7 cellular contexts compared by ENCODE assay signal in the genomic region with DNA sequence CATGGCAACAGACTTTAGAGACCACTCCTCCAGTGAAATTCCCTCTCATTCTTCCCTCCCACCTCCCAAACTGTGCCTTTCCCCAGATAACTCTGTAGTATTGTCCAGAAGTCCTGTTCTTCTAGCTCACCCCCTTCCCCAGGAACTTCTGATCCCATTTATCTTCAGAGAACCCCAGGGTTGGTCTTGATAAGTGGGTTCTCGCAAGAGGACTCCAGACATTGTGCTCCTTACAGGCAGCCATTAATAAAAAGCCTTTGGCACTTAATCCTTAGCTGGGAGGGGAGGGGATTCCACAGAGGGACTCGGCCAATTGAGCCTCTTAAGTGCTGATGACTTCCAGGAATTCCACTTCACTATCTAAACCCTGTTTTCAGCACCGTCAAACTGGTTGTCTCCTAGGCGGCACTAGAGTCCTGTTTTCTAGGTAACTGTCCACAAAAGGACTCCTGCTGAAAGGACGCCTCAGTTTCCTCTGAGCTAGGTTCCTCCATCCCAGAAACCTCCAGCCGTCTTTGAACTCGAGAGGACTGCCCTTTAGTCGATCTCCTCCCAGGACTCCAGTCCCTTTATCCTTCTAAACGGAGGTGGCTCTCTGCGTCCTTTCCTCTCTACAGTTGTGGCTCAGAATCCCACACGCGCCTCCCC. TPM values are rescaled to one million over a fixed set of nuclear protein-coding genes. Genes with fewer than 3 reads are reported as not detected.
DNase-seq lines count a peak whose midpoint lies in the region; ATAC-seq and TF ChIP-seq lines count a peak whose summit lies in the region.

No MANE protein-coding gene starts in this region.

- 0 out of 2 replicates have a peak, but pooled peaks cover 3% of the 10 kb centered on the region for H3K9me2 ChIP-seq in GM23338 (ENCODE audit: insufficient read depth)

- peak overlapping the region; percentile 8 for H2BK5ac ChIP-seq in neuronal stem cell (ENCODE audit: low read length)

- 7 to 22% methylated on average over 7 to 12 of the region's 12 CpGs for WGBS in endodermal cell (ENCODE audit: insufficient coverage in 1 of 2, insufficient read length in 1 of 2), 2 experiments
- WGBS in neuronal stem cell (ENCODE audit: extremely low coverage in 2 of 2, insufficient read length in 2 of 2, insufficient replicate concordance in 1 of 2), 2 donors = no CpG with 5 or more reads among the region's 12 CpGs

- H3K14ac ChIP-seq in neuronal stem cell (ENCODE audit: low read length) = no peak overlapping the region

- H3K9me3 ChIP-seq in OCI-LY3 (ENCODE audit: insufficient read depth, low read length) (no peaks in the 10 kb centered on the region), endodermal cell (ENCODE audit: control insufficient read depth, low read length) (no peaks in the 10 kb centered on the region), neuronal stem cell (replicated peaks in 1 of 2; ENCODE audit: control insufficient read depth in 2 of 2, insufficient read depth in 1 of 2, low read depth in 1 of 2, low read length in 2 of 2) (no peaks in the 10 kb centered on the region)

- no peaks in the 10 kb centered on the region for H3K79me1 ChIP-seq in neuronal stem cell (ENCODE audit: low read depth, low read length)

- no peaks in the 10 kb centered on the region; the same call in none of the 2 replicates for H4K20me1 ChIP-seq in GM23338 (replicated peaks; ENCODE audit: insufficient read depth)
- no peaks in the 10 kb centered on the region for H4K20me1 ChIP-seq in OCI-LY3 (ENCODE audit: insufficient read depth, low read length)

- peak overlapping the region; percentile 76 for H3K23ac ChIP-seq in neuronal stem cell (ENCODE audit: low read depth, low read length, poor library complexity)

- H3K27me3 Mint-ChIP-seq in GM23338 (ENCODE audit: insufficient read depth, low read depth, poor library complexity) (peaks cover 82% of the 10 kb centered on the region), endodermal cell (ENCODE audit: insufficient read depth) (peaks cover 80% of the 10 kb centered on the region)

- H3K4me2 ChIP-seq in GM23338 (peak overlapping the region; percentile 85), OCI-LY3 (ENCODE audit: low read length) (peak overlapping the region; percentile 97), neuronal stem cell (ENCODE audit: insufficient read depth, low read length, poor library complexity, severe bottlenecking) (peak overlapping the region; percentile 81)

- DNase-seq in GM23338 (ENCODE audit: low spot score) (peak; percentile 73), endodermal cell (no peak), neuronal stem cell (ENCODE audit: low spot score) (no peak), nucleus accumbens (lab: John Stamatoyannopoulos, UW) (no peak), HT-29 (ENCODE audit: low spot score) (no peak)

- H3K9ac ChIP-seq in OCI-LY3 (ENCODE audit: low read length) = peak overlapping the region; percentile 34
- H3K9ac ChIP-seq in endodermal cell (ENCODE audit: extremely low read depth, low read length, poor library complexity, severe bottlenecking) = peak overlapping the region; percentile 54
- peak overlapping the region; percentile 1 for H3K9ac ChIP-seq in neuronal stem cell (ENCODE audit: low read depth, low read length, poor library complexity)

- peak overlapping the region; percentile 54 for H3K18ac ChIP-seq in neuronal stem cell (ENCODE audit: low read length)

- no peaks in the 10 kb centered on the region for H3K36me3 ChIP-seq in GM23338 (ENCODE audit: insufficient read depth)
- no peaks in the 10 kb centered on the region for H3K36me3 ChIP-seq in OCI-LY3 (replicated peaks; ENCODE audit: low read depth, low read length)
- H3K36me3 ChIP-seq in endodermal cell (ENCODE audit: control insufficient read depth, insufficient read depth, low read length) = no peaks in the 10 kb centered on the region
- H3K36me3 ChIP-seq in neuronal stem cell (replicated peaks in 1 of 2; ENCODE audit: control insufficient read depth in 2 of 2, insufficient read depth in 2 of 2, low read length in 2 of 2) = peaks cover 0 to 61% of the 10 kb centered on the region in 2 donors

- H3K4me1 ChIP-seq in GM23338 (ENCODE audit: insufficient read depth) = peaks cover 42% of the 10 kb centered on the region
- peaks cover 54% of the 10 kb centered on the region for H3K4me1 ChIP-seq in OCI-LY3 (ENCODE audit: low read length)
- peaks cover 14% of the 10 kb centered on the region for H3K4me1 ChIP-seq in endodermal cell (ENCODE audit: control insufficient read depth, insufficient read depth, low read length)
- H3K4me1 ChIP-seq in neuronal stem cell (ENCODE audit: control insufficient read depth in 2 of 2, insufficient read depth in 1 of 2, low read depth in 1 of 2, low read length in 2 of 2) = peaks cover 10 to 33% of the 10 kb centered on the region in 2 donors

- H3K36me3 Mint-ChIP-seq in GM23338 (ENCODE audit: low read depth) (0 out of 3 replicates have a peak, but pooled peaks cover 2% of the 10 kb centered on the region), endodermal cell (ENCODE audit: low read depth) (no peaks in the 10 kb centered on the region)

- peak overlapping the region; percentile 74 for H3K4me3 Mint-ChIP-seq in GM23338
- H3K4me3 Mint-ChIP-seq in endodermal cell = peak overlapping the region; percentile 59

- no peak overlapping the region for H4K8ac ChIP-seq in neuronal stem cell (ENCODE audit: low read depth, low read length)

- H3K27ac Mint-ChIP-seq in GM23338 (no peak overlapping the region; the same call in 1 of the 2 replicates), endodermal cell (peak overlapping the region; percentile 87)

- ATAC-seq in GM23338 (no peak), GM21825 (IDR thresholded peaks at IDR 0.05; ENCODE audit: unreplicated experiment) (no peak)

- no peak overlapping the region for H2BK15ac ChIP-seq in neuronal stem cell (ENCODE audit: low read length)

- H3K27me3 ChIP-seq in GM23338 (ENCODE audit: insufficient read depth) (peaks cover 81% of the 10 kb centered on the region), OCI-LY3 (ENCODE audit: low read depth, low read length) (peaks cover 21% of the 10 kb centered on the region), endodermal cell (ENCODE audit: control insufficient read depth, insufficient read depth, low read length, poor library complexity, severe bottlenecking) (peaks cover 56% of the 10 kb centered on the region), neuronal stem cell (ENCODE audit: control insufficient read depth in 3 of 3, insufficient read depth in 3 of 3, low read depth in 1 of 3, low read length in 3 of 3) (peaks cover 0 to 71% (median 8%) of the 10 kb centered on the region in 3 experiments)

- no peak overlapping the region for H3K4ac ChIP-seq in neuronal stem cell (ENCODE audit: low read length)

- peaks cover 55% of the 10 kb centered on the region for H3K4me1 Mint-ChIP-seq in GM23338
- H3K4me1 Mint-ChIP-seq in endodermal cell = peaks cover 24% of the 10 kb centered on the region

- no peak overlapping the region for H2AK5ac ChIP-seq in neuronal stem cell (ENCODE audit: low read depth, low read length)

- peak in 1 of 2 experiments; percentile 35; a peak in 2 of 4 replicates for TF ChIP-seq CTCF in GM23338 (conservative IDR thresholded peaks at IDR 0.05; ENCODE audit: low read depth in 2 of 2)
- no peak for TF ChIP-seq CTCF in OCI-LY3 (IDR thresholded peaks at IDR 0.05; ENCODE audit: low read depth, low read length)
- TF ChIP-seq CTCF in endodermal cell (conservative IDR thresholded peaks at IDR 0.05) = no peak

- peak overlapping the region; percentile 73 for H3K27ac ChIP-seq in GM23338 (ENCODE audit: low read depth)
- H3K27ac ChIP-seq in OCI-LY3 (ENCODE audit: low read length) = no peak overlapping the region
- peak overlapping the region; percentile 69 for H3K27ac ChIP-seq in endodermal cell (ENCODE audit: low read depth, low read length)
- peak overlapping the region; percentile 53 for H3K27ac ChIP-seq in neuronal stem cell (replicated peaks; ENCODE audit: low read length)

- H2AFZ ChIP-seq in GM23338 = 0 out of 2 replicates have a peak overlapping the region, but pooled peaks have one; percentile 49
- no peak overlapping the region for H2AFZ ChIP-seq in OCI-LY3 (ENCODE audit: low read depth, low read length)
- H2AFZ ChIP-seq in neuronal stem cell (ENCODE audit: low read length) = no peak overlapping the region

- peaks cover 28% of the 10 kb centered on the region for H3F3A ChIP-seq in GM23338 (replicated peaks; ENCODE audit: low read depth)

- no peak overlapping the region for H2BK12ac ChIP-seq in neuronal stem cell (ENCODE audit: low read length)

- peaks cover 5% of the 10 kb centered on the region; the same call in 2 of the 3 replicates for H3K9me3 Mint-ChIP-seq in GM23338
- H3K9me3 Mint-ChIP-seq in endodermal cell = peaks cover 3% of the 10 kb centered on the region

- H3K79me2 ChIP-seq in GM23338 (replicated peaks; ENCODE audit: insufficient read depth) (no peaks in the 10 kb centered on the region), OCI-LY3 (ENCODE audit: low read length) (no peaks in the 10 kb centered on the region)

- no peak overlapping the region for H2BK120ac ChIP-seq in neuronal stem cell (ENCODE audit: low read depth, low read length)

- H3K4me3 ChIP-seq in GM23338 (peak overlapping the region; percentile 53), OCI-LY3 (ENCODE audit: low read length) (peak overlapping the region; percentile 80), endodermal cell (ENCODE audit: low read length) (peak overlapping the region; percentile 72), neuronal stem cell (ENCODE audit: low read length in 2 of 2) (peak overlapping the region in 1 of 2 donors; percentile 68)

- H4K91ac ChIP-seq in neuronal stem cell (ENCODE audit: low read depth, low read length, poor library complexity) = no peak overlapping the region

TF ChIP-seq in GM23338, 12 proteins besides CTCF, POLR2A, EP300 and RAD21 (continues in another document):
- no peak for TF ChIP-seq STAT1 (IDR thresholded peaks at IDR 0.05; ENCODE audit: unreplicated experiment)

RNA-seq across cellular contexts. Expression of gene LTBP4, which starts 2.0 kb away (rescaled TPM):
- 53.2 and 65.0 TPM in 2 replicates for total RNA-seq in GM23338 (2014; rRNA removed; shearing (Covaris generic))
- polyA plus RNA-seq in GM23338 (2016; fragmentation: Nextera tagmentation; extraction: Ambion mirVana) = 48.4 and 50.3 TPM in 2 replicates
- total RNA-seq in endodermal cell = 100 to 1,000 TPM; 104 to 133 TPM
- polyA plus RNA-seq in endodermal cell (2013, experiment 1 of 2) = 219 TPM
- polyA plus RNA-seq in endodermal cell (2013, experiment 2 of 2) = 194 TPM
- polyA plus RNA-seq in neuronal stem cell (2013, experiment 1 of 2) = 83.2 TPM
- 84.5 TPM for polyA plus RNA-seq in neuronal stem cell (2013, experiment 2 of 2)
- 42.1 and 56.7 TPM in 2 replicates for total RNA-seq in HT-29 (2014; rRNA removed; shearing (Covaris generic))

RNA-seq across cellular contexts. Expression of gene SHKBP1, which starts 26.5 kb away (rescaled TPM):
- total RNA-seq in GM23338 (2014; rRNA removed; shearing (Covaris generic)) = 60.0 and 63.2 TPM in 2 replicates
- 69.8 and 74.6 TPM in 2 replicates for polyA plus RNA-seq in GM23338 (2016; fragmentation: Nextera tagmentation; extraction: Ambion mirVana)
- total RNA-seq in endodermal cell = 100 to 1,000 TPM; 110 TPM
- polyA plus RNA-seq in endodermal cell (2013, experiment 1 of 2) = 90.9 TPM
- 81.4 TPM for polyA plus RNA-seq in endodermal cell (2013, experiment 2 of 2)
- 71.5 TPM for polyA plus RNA-seq in neuronal stem cell (2013, experiment 1 of 2)
- polyA plus RNA-seq in neuronal stem cell (2013, experiment 2 of 2) = 74.4 TPM
- 128 and 142 TPM in 2 replicates for total RNA-seq in HT-29 (2014; rRNA removed; shearing (Covaris generic))

Comparison
In these comparisons a context has a peak if more than half of its experiments do, and no peak if none do; other contexts are left out.
1. H3K9ac ChIP-seq: peak in every context shown above with its lines; median percentile 54 in endodermal cell; 34 in OCI-LY3; 1 in neuronal stem cell.